ENCODE assay signal across 23 cellular contexts in the genomic region with DNA sequence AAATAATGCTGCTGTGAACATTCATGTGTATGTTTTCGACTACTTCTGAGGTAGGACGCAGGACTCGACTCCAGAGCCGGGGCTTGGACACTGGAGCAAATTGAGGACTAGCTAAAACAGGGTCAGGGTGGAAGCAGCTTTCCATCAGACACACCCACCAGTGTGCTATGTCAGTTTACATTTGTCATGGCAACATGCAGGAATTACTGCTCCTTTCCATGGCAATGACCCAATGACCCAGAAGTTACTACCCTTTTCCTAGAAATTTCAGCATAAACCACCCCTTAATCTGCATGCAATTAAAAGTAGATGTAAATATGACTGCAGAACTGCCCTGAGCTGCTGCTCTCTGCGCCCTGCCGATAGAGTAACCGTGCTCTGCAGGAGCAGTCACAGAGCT.
A peak's percentile ranks its signal among the peaks of the same experiment; 100 is the strongest.
DNase-seq lines count a peak whose midpoint lies in the region; ATAC-seq, FAIRE-seq and TF ChIP-seq lines count a peak whose summit lies in the region.
"Had no signal": no experiment of that assay in that cellular context is flagged by ENCODE, and none has a peak within 500 bp of the region (broad histone marks: within the 10 kb centered on the region; RNA-seq: fewer than 3 reads in every experiment).

No MANE protein-coding gene starts in this region.

- H3K4me2 ChIP-seq in K562 (ENCODE audit: insufficient read depth, low read length) (no peak overlapping the region), mesenchymal stem cell (ENCODE audit: low read length, poor library complexity, severe bottlenecking) (no peak overlapping the region)
- H3K4me2 ChIP-seq: BLaER1 treated with 17β-estradiol and CSF1 and Interleukin-3, amounts not matched to agents 10 nM and 100 nM had no signal

- 4% methylated on average over 7 of the region's 7 CpGs for WGBS in K562 (ENCODE audit: insufficient coverage, low coverage, missing lambda C conversion rate)
- whole genome bisulfite sequencing in mesenchymal stem cell = 92% methylated on average over 7 of the region's 7 CpGs

- no peak overlapping the region for H4K91ac ChIP-seq in mesenchymal stem cell (ENCODE audit: low read length)

- H3K27ac Mint-ChIP-seq in activated CD4-positive, alpha-beta T cell treated with anti-CD3 and anti-CD28 coated beads for 36 hours = no peak overlapping the region
- H3K27ac Mint-ChIP-seq: B cell; CD4-positive, alpha-beta T cell; CD8-positive, alpha-beta T cell had no signal

- TF ChIP-seq RAD21 in K562 (CRISPR knock-in tag; conservative IDR thresholded peaks at IDR 0.05 in 1 of 2, IDR thresholded peaks at IDR 0.05 in 1 of 2) = no peak

- intact Hi-C loops in K562 (cut with micrococcal nuclease) = no loop called here
- intact Hi-C loops in posterior vena cava (cut with DNase I) = no loop called here
- intact Hi-C loops in activated CD4-positive, alpha-beta T cell treated with anti-CD3 and anti-CD28 coated beads for 36 hours (cut with DNase I, micrococcal nuclease) = no loop called here
- intact Hi-C loops in A673 (cut with micrococcal nuclease; ENCODE audit: unreplicated experiment) = loop anchor here (10.0 kb wide), 1 partner anchor 180 kb away; no protein-coding TSS in a partner anchor

- no peak overlapping the region for H3K14ac ChIP-seq in mesenchymal stem cell (ENCODE audit: low read length in 2 of 2)

- no peak overlapping the region for H3K9ac ChIP-seq in K562 (ENCODE audit: insufficient read depth in 1 of 2, low read depth in 2 of 2, low read length in 2 of 2)
- H3K9ac ChIP-seq in mesenchymal stem cell (ENCODE audit: low read length) = no peak overlapping the region
- H3K9ac ChIP-seq: BLaER1 treated with 17β-estradiol and CSF1 and Interleukin-3, amounts not matched to agents 10 nM and 100 nM had no signal

- H3K4me1 ChIP-seq in K562 (replicated peaks in 1 of 2; ENCODE audit: control insufficient read depth in 2 of 2, insufficient read depth in 2 of 2, low read length in 2 of 2) (peaks cover 10 to 16% of the 10 kb centered on the region in 2 experiments; a peak in 4 of 5 replicates), mesenchymal stem cell (ENCODE audit: control insufficient read depth, insufficient read depth, low read depth, low read length) (no peaks in the 10 kb centered on the region), A673 (ENCODE audit: insufficient read depth, low read length, poor library complexity, severe bottlenecking) (no peaks in the 10 kb centered on the region)

- H2BK120ac ChIP-seq in mesenchymal stem cell (ENCODE audit: low read depth, low read length) = no peak overlapping the region

- no TSS peak for BruUV-seq in K562 (replicated peaks; lab: Mats Ljungman, UMichigan)
- no TSS peak for BruUV-seq in A673 (replicated peaks; lab: Mats Ljungman, UMichigan)

- no peaks in the 10 kb centered on the region for H3K9me3 Mint-ChIP-seq in activated CD4-positive, alpha-beta T cell treated with anti-CD3 and anti-CD28 coated beads for 36 hours (ENCODE audit: low read depth)
- H3K9me3 Mint-ChIP-seq: CD4-positive, alpha-beta T cell; CD8-positive, alpha-beta T cell had no signal

- no peak overlapping the region for H3K23ac ChIP-seq in mesenchymal stem cell (ENCODE audit: low read length in 2 of 2)

- no peak overlapping the region for H2AFZ ChIP-seq in K562 (ENCODE audit: low read depth, low read length)
- no peak overlapping the region for H2AFZ ChIP-seq in mesenchymal stem cell (ENCODE audit: low read depth, low read length)

- no peaks in the 10 kb centered on the region for H3K79me1 ChIP-seq in mesenchymal stem cell (replicated peaks; ENCODE audit: low read length, poor library complexity, severe bottlenecking)

- no peak overlapping the region for H3K18ac ChIP-seq in mesenchymal stem cell (ENCODE audit: low read depth in 1 of 2, low read length in 2 of 2)

- peaks cover 15% of the 10 kb centered on the region for H3K4me1 Mint-ChIP-seq in activated CD4-positive, alpha-beta T cell treated with anti-CD3 and anti-CD28 coated beads for 36 hours

- DNase-seq in K562 (ENCODE audit: extremely low read depth in 1 of 4, low spot score in 3 of 4) = no peak
- no peak for DNase-seq in mesenchymal stem cell
- peak; percentile 28 for DNase-seq in posterior vena cava (ENCODE audit: low spot score)
- no peak for DNase-seq in NCI-H524 treated with DMSO at 0.1 percent for 48 hours (lab: John Stamatoyannopoulos, UW)
- no peak for DNase-seq in activated CD4-positive, alpha-beta T cell treated with anti-CD3 and anti-CD28 coated beads for 36 hours
- no peak for DNase-seq in A673 (ENCODE audit: low spot score)
- DNase-seq: 8988T; AML-193; Caco-2; Calu3; CD4-positive, alpha-beta T cell; CD8-positive, alpha-beta T cell; DMS79 treated with DMSO at 0.1 percent for 48 hours; GF-D8 had no signal

- H3K27me3 Mint-ChIP-seq in activated CD4-positive, alpha-beta T cell treated with anti-CD3 and anti-CD28 coated beads for 36 hours = no peaks in the 10 kb centered on the region
- H3K27me3 Mint-ChIP-seq: CD4-positive, alpha-beta T cell had no signal

- no peak overlapping the region for H3K4me3 ChIP-seq in K562
- H3K4me3 ChIP-seq in mesenchymal stem cell (ENCODE audit: insufficient read depth in 1 of 2, low read depth in 1 of 2, low read length in 2 of 2) = no peak overlapping the region
- H3K4me3 ChIP-seq in A673 (ENCODE audit: low read depth, low read length, poor library complexity, severe bottlenecking) = no peak overlapping the region
- H3K4me3 ChIP-seq: BLaER1 treated with 17β-estradiol and CSF1 and Interleukin-3, amounts not matched to agents 10 nM and 100 nM had no signal

- no peak overlapping the region for H4K8ac ChIP-seq in mesenchymal stem cell (ENCODE audit: low read length)

- H3K36me3 ChIP-seq in K562 (ENCODE audit: control insufficient read depth, insufficient read depth, low read length) (no peaks in the 10 kb centered on the region), mesenchymal stem cell (ENCODE audit: control insufficient read depth in 1 of 2, insufficient read depth in 2 of 2, low read depth in 1 of 2, low read length in 2 of 2) (no peaks in the 10 kb centered on the region), A673 (ENCODE audit: insufficient read depth, low read length, poor library complexity, severe bottlenecking) (no peaks in the 10 kb centered on the region)
- H3K36me3 ChIP-seq: BLaER1 treated with 17β-estradiol and CSF1 and Interleukin-3, amounts not matched to agents 10 nM and 100 nM had no signal

- no peak overlapping the region for H3K4ac ChIP-seq in mesenchymal stem cell (ENCODE audit: low read depth in 1 of 2, low read length in 2 of 2)

- H3K9me3 ChIP-seq in K562 (replicated peaks; ENCODE audit: control insufficient read depth, insufficient read depth, low read depth, low read length) = no peaks in the 10 kb centered on the region
- no peaks in the 10 kb centered on the region for H3K9me3 ChIP-seq in mesenchymal stem cell (ENCODE audit: control insufficient read depth, low read length)
- H3K9me3 ChIP-seq in A673 (ENCODE audit: low read depth, low read length, poor library complexity, severe bottlenecking) = no peaks in the 10 kb centered on the region
- H3K9me3 ChIP-seq: Caco-2 had no signal

- POLR2A ChIA-PET in K562 (lab: Yijun Ruan, JAX) (interaction anchor here (0.6 to 1.5 kb wide), 3 partner anchors 10 to 1016 kb away, joined by 3 to 4 read pairs (median 4); no protein-coding TSS in a partner anchor), A673 (lab: Charles Lee; ENCODE audit: low non-redundant PET) (no interaction called here)
- POLR2A ChIA-PET in activated CD4-positive, alpha-beta T cell treated with anti-CD3 and anti-CD28 coated beads for 36 hours (lab: Charles Lee) = interaction anchor here (0.7 kb wide), 1 partner anchor 513 kb away, joined by 4 read pairs; the partner anchor contains the start of gene FFAR1

- no peak overlapping the region for H2BK15ac ChIP-seq in mesenchymal stem cell (ENCODE audit: low read depth, poor library complexity, severe bottlenecking)

- TF ChIP-seq POLR2A in K562 (conservative IDR thresholded peaks at IDR 0.05) = no peak

- H3K79me2 ChIP-seq in K562 (ENCODE audit: control insufficient read depth, insufficient read depth, low read length) = no peaks in the 10 kb centered on the region

- H2BK5ac ChIP-seq in mesenchymal stem cell (ENCODE audit: low read depth, low read length, poor library complexity, severe bottlenecking) = peak overlapping the region; percentile 69

- H2AK5ac ChIP-seq in mesenchymal stem cell (ENCODE audit: low read length, severe bottlenecking) = no peak overlapping the region

- H4K20me1 ChIP-seq in K562 (replicated peaks; ENCODE audit: control insufficient read depth, insufficient read depth, low read length) = no peaks in the 10 kb centered on the region
- H4K20me1 ChIP-seq: BLaER1 treated with 17β-estradiol and CSF1 and Interleukin-3, amounts not matched to agents 10 nM and 100 nM had no signal

- no peak for FAIRE-seq in K562 (lab: Jason Lieb, UNC)
- FAIRE-seq: A204.1, D721Med, G401.6, GM12891, GM19239 had no signal

- peak overlapping the region; percentile 99; the same call in 1 of the 2 replicates for H3K27ac ChIP-seq in VCaP
- H3K27ac ChIP-seq in K562 (ENCODE audit: extremely low read depth, low read depth, low read length) = no peak overlapping the region
- H3K27ac ChIP-seq in mesenchymal stem cell (ENCODE audit: low read length, poor library complexity, severe bottlenecking) = no peak overlapping the region
- no peak overlapping the region for H3K27ac ChIP-seq in A673 (ENCODE audit: low read depth, low read length, poor library complexity, severe bottlenecking)
- H3K27ac ChIP-seq: BLaER1 treated with 17β-estradiol and CSF1 and Interleukin-3, amounts not matched to agents 10 nM and 100 nM; C4-2B had no signal

- ATAC-seq in K562 = no peak
- ATAC-seq in activated CD4-positive, alpha-beta T cell treated with anti-CD3 and anti-CD28 coated beads for 36 hours = no peak
- ATAC-seq: CD8-positive, alpha-beta T cell had no signal

- no peak for TF ChIP-seq EP300 in K562 (IDR thresholded peaks at IDR 0.05; ENCODE audit: low read length)

- H3K27me3 ChIP-seq in K562 (ENCODE audit: control insufficient read depth in 2 of 2, insufficient read depth in 2 of 2, low read length in 2 of 2) (peaks cover 2 to 19% of the 10 kb centered on the region in 2 experiments; a peak in 4 of 5 replicates), mesenchymal stem cell (ENCODE audit: control insufficient read depth in 1 of 2, insufficient read depth in 1 of 2, low read length in 2 of 2) (peaks cover 14 to 16% of the 10 kb centered on the region in 2 experiments), A673 (replicated peaks; ENCODE audit: insufficient read depth, low read depth, low read length, poor library complexity) (peaks cover 11% of the 10 kb centered on the region)
- H3K27me3 ChIP-seq: BLaER1 treated with 17β-estradiol and CSF1 and Interleukin-3, amounts not matched to agents 10 nM and 100 nM had no signal

- TF ChIP-seq CTCF in VCaP (conservative IDR thresholded peaks at IDR 0.05) (no peak), K562 (IDR thresholded peaks at IDR 0.05 in 2 of 3, conservative IDR thresholded peaks at IDR 0.05 in 1 of 3; ENCODE audit: insufficient read depth in 2 of 3, low read depth in 1 of 3, low read length in 3 of 3) (no peak), A673 (conservative IDR thresholded peaks at IDR 0.05; ENCODE audit: low read depth, low read length) (no peak)

- in situ Hi-C loops in K562 (cut with MboI) = loop anchor here (10.0 kb wide), 1 partner anchor 300 kb away; the partner anchor contains the start of genes FXYD1 and LGI4

- H3K9me1 ChIP-seq in K562 (ENCODE audit: control insufficient read depth, insufficient read depth, low read length) = no peaks in the 10 kb centered on the region

- H3K4me3 Mint-ChIP-seq in activated CD4-positive, alpha-beta T cell treated with anti-CD3 and anti-CD28 coated beads for 36 hours = no peak overlapping the region
- H3K4me3 Mint-ChIP-seq: B cell; CD4-positive, alpha-beta T cell; CD8-positive, alpha-beta T cell had no signal

- CTCF ChIA-PET in K562 (lab: Yijun Ruan, JAX; ENCODE audit: low intra/inter-chr PET ratio) (no interaction called here), A673 (lab: Charles Lee) (no interaction called here)
- CTCF ChIA-PET in activated CD4-positive, alpha-beta T cell treated with anti-CD3 and anti-CD28 coated beads for 36 hours (lab: Charles Lee) = no interaction called here

- H3K36me3 Mint-ChIP-seq in activated CD4-positive, alpha-beta T cell treated with anti-CD3 and anti-CD28 coated beads for 36 hours (ENCODE audit: low read depth) = peaks cover 3% of the 10 kb centered on the region
- H3K36me3 Mint-ChIP-seq: CD8-positive, alpha-beta T cell had no signal

- no peak overlapping the region for H2BK12ac ChIP-seq in mesenchymal stem cell (ENCODE audit: low read length in 2 of 2)
